In genomic region chr7:152894295-152895170, GRCh38 we compare ENCODE assay signal across 8 cellular contexts.
DNase-seq lines count a peak whose midpoint lies in the region; ATAC-seq, FAIRE-seq and TF ChIP-seq lines count a peak whose summit lies in the region.

No MANE protein-coding gene starts in this region.

- H3K9me3 ChIP-seq in body of pancreas (no peaks in the 10 kb centered on the region), vagina (no peaks in the 10 kb centered on the region)

- peaks cover 15% of the 10 kb centered on the region for H3K4me1 ChIP-seq in body of pancreas
- no peaks in the 10 kb centered on the region for H3K4me1 ChIP-seq in vagina

- H3K4me3 ChIP-seq in body of pancreas (no peak overlapping the region), vagina (no peak overlapping the region)

- no peak overlapping the region for H3K27ac ChIP-seq in body of pancreas
- H3K27ac ChIP-seq in vagina = no peak overlapping the region

- intact Hi-C loops in body of pancreas (cut with DNase I) = no loop called here
- intact Hi-C loops in vagina (cut with DNase I) = no loop called here

- TF ChIP-seq CTCF in body of pancreas (IDR thresholded peaks at IDR 0.05) = peak; percentile 51 to 92 (median 77)
- peak in 2 of 3 experiments; percentile 6 to 38 for TF ChIP-seq CTCF in vagina (IDR thresholded peaks at IDR 0.05)

- peak; percentile 95 for DNase-seq in D341Med (ENCODE audit: low spot score)
- DNase-seq in GM19239 (ENCODE audit: insufficient read length, low spot score) = peak; percentile 81
- DNase-seq in Kasumi-1 (lab: John Stamatoyannopoulos, UW) = peak; percentile 20 to 37
- DNase-seq in body of pancreas = peak in 2 of 4 donors; percentile 29 to 47
- peak; percentile 15 to 39 for DNase-seq in lung microvascular endothelial cell (ENCODE audit: low read depth in 2 of 2)
- DNase-seq in vagina (ENCODE audit: extremely low spot score in 2 of 2) = no peak
- DNase-seq in epidermal melanocyte (ENCODE audit: insufficient read length, low spot score) = no peak

- H3K27me3 ChIP-seq in body of pancreas (no peaks in the 10 kb centered on the region), vagina (no peaks in the 10 kb centered on the region)

- no peaks in the 10 kb centered on the region for H3K36me3 ChIP-seq in body of pancreas (replicated peaks in 1 of 2; ENCODE audit: insufficient read depth in 1 of 2, low read depth in 2 of 2)
- no peaks in the 10 kb centered on the region for H3K36me3 ChIP-seq in vagina

- ATAC-seq in body of pancreas (peak; percentile 80), HG03565 (IDR thresholded peaks at IDR 0.05; ENCODE audit: unreplicated experiment) (no peak)

- no peak for FAIRE-seq in GM19239 (lab: Jason Lieb, UNC)

- WGBS in body of pancreas, 2 donors = 26 to 51% methylated on average over 26 to 49 of the region's 52 CpGs

- TF ChIP-seq POLR2A in body of pancreas (IDR thresholded peaks at IDR 0.05) (no peak), vagina (IDR thresholded peaks at IDR 0.05) (no peak)

Comparison
In these comparisons a context has a peak if more than half of its experiments do, and no peak if none do; other contexts are left out.
1. DNase-seq: peak in D341Med (single experiment), GM19239 (single experiment), Kasumi-1 (2 of 2) and lung microvascular endothelial cell (2 of 2); none in vagina (0 of 2) and epidermal melanocyte (single experiment).